15 cellular contexts compared by ENCODE assay signal in genomic region chr5:120368923-120369715, GRCh38.
A peak's percentile ranks its signal among the peaks of the same experiment; 100 is the strongest.
DNase-seq lines count a peak whose midpoint lies in the region; ATAC-seq, FAIRE-seq and TF ChIP-seq lines count a peak whose summit lies in the region.
"Had no signal": no experiment of that assay in that cellular context is flagged by ENCODE, and none has a peak within 500 bp of the region (broad histone marks: within the 10 kb centered on the region; RNA-seq: fewer than 3 reads in every experiment).

No MANE protein-coding gene starts in this region.

- no peaks in the 10 kb centered on the region for H3K36me3 ChIP-seq in bronchial epithelial cell (ENCODE audit: control insufficient read depth, insufficient read depth, low read length)
- H3K36me3 ChIP-seq: ascending aorta had no signal

- H3K9me3 Mint-ChIP-seq in Calu3 (ENCODE audit: low read depth, unreplicated experiment) = no peaks in the 10 kb centered on the region
- H3K9me3 Mint-ChIP-seq: activated CD4-positive, alpha-beta T cell treated with anti-CD3 and anti-CD28 coated beads, Interleukin-2, amount 10 ng/mL, durations not matched to agents 7 days and 5 days had no signal

- TF ChIP-seq CTCF in Calu3 (IDR thresholded peaks at IDR 0.05; ENCODE audit: unreplicated experiment) = no peak
- TF ChIP-seq CTCF in bronchial epithelial cell (IDR thresholded peaks at IDR 0.05; ENCODE audit: insufficient read depth, low read length, severe bottlenecking) = no peak

- no peak overlapping the region for H3K4me3 Mint-ChIP-seq in Calu3 (ENCODE audit: low read depth, unreplicated experiment)
- H3K4me3 Mint-ChIP-seq: activated CD4-positive, alpha-beta T cell treated with anti-CD3 and anti-CD28 coated beads, Interleukin-2, amount 10 ng/mL, durations not matched to agents 7 days and 5 days had no signal

- H3K27me3 Mint-ChIP-seq in Calu3 (ENCODE audit: unreplicated experiment) = no peaks in the 10 kb centered on the region
- H3K27me3 Mint-ChIP-seq: activated CD4-positive, alpha-beta T cell treated with anti-CD3 and anti-CD28 coated beads, Interleukin-2, amount 10 ng/mL, durations not matched to agents 7 days and 5 days had no signal

- BruUV-seq in Calu3 (replicated peaks; lab: Mats Ljungman, UMichigan) = no TSS peak

- no peak for ATAC-seq in GM18873 (IDR thresholded peaks at IDR 0.05; ENCODE audit: low FRiP score, unreplicated experiment)

- no peak for FAIRE-seq in bronchial epithelial cell (lab: Jason Lieb, UNC)

- H3K27ac Mint-ChIP-seq in Calu3 (ENCODE audit: unreplicated experiment) = no peak overlapping the region
- H3K27ac Mint-ChIP-seq: activated CD4-positive, alpha-beta T cell treated with anti-CD3 and anti-CD28 coated beads, Interleukin-2, amount 10 ng/mL, durations not matched to agents 7 days and 5 days had no signal

- peaks cover 13% of the 10 kb centered on the region for H3K4me1 Mint-ChIP-seq in Calu3 (ENCODE audit: low read depth, unreplicated experiment)
- H3K4me1 Mint-ChIP-seq: activated CD4-positive, alpha-beta T cell treated with anti-CD3 and anti-CD28 coated beads, Interleukin-2, amount 10 ng/mL, durations not matched to agents 7 days and 5 days had no signal

- H3K36me3 Mint-ChIP-seq in Calu3 (ENCODE audit: insufficient read depth, unreplicated experiment) = no peaks in the 10 kb centered on the region

- peak; percentile 85 for DNase-seq in Calu3
- DNase-seq in LoVo (ENCODE audit: low spot score) = peak; percentile 61
- DNase-seq in bronchial epithelial cell (ENCODE audit: low read depth) = peak; percentile 75
- DNase-seq in mucosa of gallbladder (ENCODE audit: low spot score) = peak; percentile 87
- DNase-seq in NCI-H2107 treated with DMSO at 0.1 percent for 48 hours (lab: John Stamatoyannopoulos, UW; ENCODE audit: unreplicated experiment) = no peak
- DNase-seq in EL = no peak
- no peak for DNase-seq in NCI-H1048 (lab: John Stamatoyannopoulos, UW)
- DNase-seq: activated CD4-positive, alpha-beta T cell treated with anti-CD3 and anti-CD28 coated beads, Interleukin-2, amount 10 ng/mL, durations not matched to agents 7 days and 5 days; GOT3; NCI-H345; stimulated activated CD4-positive, alpha-beta T cell treated with anti-CD3 and anti-CD28 coated beads, Interleukin-15, amount 100 ng/mL, for 24 hours; T-helper 9 cell; trophoblast cell had no signal

- H3K4me3 ChIP-seq in bronchial epithelial cell (ENCODE audit: low read depth, low read length) = no peak overlapping the region
- H3K4me3 ChIP-seq: ascending aorta had no signal

- intact Hi-C loops in Calu3 (cut with micrococcal nuclease; ENCODE audit: unreplicated experiment) = no loop called here

- CTCF ChIA-PET in Calu3 (lab: Charles Lee) = interaction anchor here (0.7 kb wide), 1 partner anchor 1510 kb away, joined by 3 read pairs; no protein-coding TSS in a partner anchor

- no peaks in the 10 kb centered on the region for H3K27me3 ChIP-seq in bronchial epithelial cell (ENCODE audit: control insufficient read depth, insufficient read depth, low read length)
- H3K27me3 ChIP-seq: ascending aorta had no signal

Comparison
In these comparisons a context has a peak if more than half of its experiments do, and no peak if none do; other contexts are left out.
1. DNase-seq: peak in Calu3 (single experiment), LoVo (single experiment), bronchial epithelial cell (single experiment) and mucosa of gallbladder (single experiment); none in NCI-H2107 treated with DMSO at 0.1 percent for 48 hours (single experiment), EL (single experiment) and NCI-H1048 (single experiment).